ENCODE assay signal across 15 cellular contexts in the genomic region with DNA sequence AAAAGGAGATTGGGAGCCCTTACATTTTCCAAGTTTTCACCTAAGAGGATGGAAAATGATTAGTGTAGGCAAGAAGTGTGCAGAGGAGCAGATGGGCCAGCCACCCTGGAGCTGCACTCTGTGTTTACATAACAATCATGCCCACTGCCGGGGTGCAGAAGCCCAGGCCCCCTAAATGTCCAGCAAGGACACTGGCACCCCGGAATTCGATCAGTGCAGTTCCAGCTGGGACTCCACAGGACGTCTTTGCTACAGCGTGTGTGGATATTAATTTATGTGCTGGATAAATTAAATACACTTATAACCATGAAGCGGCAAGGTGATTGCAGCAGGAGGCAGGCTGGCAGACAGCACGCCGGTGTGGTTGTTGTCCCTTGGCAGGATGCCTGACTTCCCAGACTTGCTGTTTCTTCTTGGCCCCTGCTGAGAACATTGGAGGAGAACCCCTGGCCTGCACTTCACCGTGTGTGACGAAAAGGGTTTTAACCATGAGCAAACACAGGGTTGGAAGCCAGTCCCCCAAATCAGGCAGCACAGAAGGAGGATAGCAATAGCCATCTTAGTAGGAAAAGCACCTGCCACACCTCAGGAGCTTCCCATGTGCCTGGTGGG.
DNase-seq lines count a peak whose midpoint lies in the region; ATAC-seq lines count a peak whose summit lies in the region.
"Had no signal": no experiment of that assay in that cellular context is flagged by ENCODE, and none has a peak within 500 bp of the region (broad histone marks: within the 10 kb centered on the region; RNA-seq: fewer than 3 reads in every experiment).

No MANE protein-coding gene starts in this region.

- peaks cover 15% of the 10 kb centered on the region for H3K27me3 ChIP-seq in iPS-18a (ENCODE audit: control insufficient read depth, insufficient read depth, low read length)

- peaks cover 53% of the 10 kb centered on the region for H3K4me1 ChIP-seq in iPS-18a (ENCODE audit: control insufficient read depth, low read depth, low read length)

- H3K27ac ChIP-seq in iPS-18a (ENCODE audit: low read length): peak overlapping the region; percentile 80
- H3K27ac ChIP-seq: suprapubic skin had no signal

- no peak for ATAC-seq in stimulated activated naive CD8-positive, alpha-beta T cell treated with anti-CD3 and anti-CD28 coated beads, Interleukin-15, Interleukin-2, amounts not matched to agents 100 U/mL and 50 U/mL, for 24 hours
- ATAC-seq in GM19395 (IDR thresholded peaks at IDR 0.05; ENCODE audit: unreplicated experiment): no peak
- ATAC-seq: GM12878, SK-N-SH treated with all-trans-retinoic acid at 6 μM for 48 hours had no signal

- H3K36me3 ChIP-seq in iPS-18a (ENCODE audit: control insufficient read depth, low read depth, low read length): no peaks in the 10 kb centered on the region
- H3K36me3 ChIP-seq: suprapubic skin had no signal

- peak overlapping the region; percentile 50 for H3K4me3 ChIP-seq in iPS-18a (ENCODE audit: low read length)
- H3K4me3 ChIP-seq: GM12878, suprapubic skin had no signal

- no peaks in the 10 kb centered on the region for H3K9me3 ChIP-seq in iPS-18a (ENCODE audit: control insufficient read depth, low read depth, low read length)
- H3K9me3 ChIP-seq: suprapubic skin had no signal

- DNase-seq in DMS 273 (lab: John Stamatoyannopoulos, UW; ENCODE audit: unreplicated experiment): peak; percentile 85
- DNase-seq in NCI-H1092 treated with DMSO at 0.1 percent for 48 hours (lab: John Stamatoyannopoulos, UW): peak; percentile 95
- DNase-seq in NCI-H69 (lab: John Stamatoyannopoulos, UW): peak; percentile 99
- no peak for DNase-seq in stimulated activated naive CD8-positive, alpha-beta T cell treated with anti-CD3 and anti-CD28 coated beads, Interleukin-15, Interleukin-2, amounts not matched to agents 100 U/mL and 50 U/mL, for 24 hours
- no peak for DNase-seq in superior temporal gyrus (ENCODE audit: extremely low spot score)
- no peak for DNase-seq in MV-4-11 (lab: John Stamatoyannopoulos, UW)
- DNase-seq: EL; mesendoderm; MM.1S; stimulated activated CD4-positive, alpha-beta T cell treated with anti-CD3 and anti-CD28 coated beads, Interleukin-12 subunit alpha, Interleukin-12 subunit beta, amount 100 ng/mL, for 4 hours had no signal

- H3K9ac ChIP-seq in iPS-18a (ENCODE audit: low read length): peak overlapping the region; percentile 51

Comparison
In these comparisons a context has a peak if more than half of its experiments do, and no peak if none do; other contexts are left out.
1. DNase-seq: peak in DMS 273 (single experiment), NCI-H1092 treated with DMSO at 0.1 percent for 48 hours (single experiment) and NCI-H69 (single experiment); none in stimulated activated naive CD8-positive, alpha-beta T cell treated with anti-CD3 and anti-CD28 coated beads, Interleukin-15, Interleukin-2, amounts not matched to agents 100 U/mL and 50 U/mL, for 24 hours (single experiment), superior temporal gyrus (single experiment) and MV-4-11 (single experiment).